ENCODE assay signal across 10 cellular contexts in the genomic region with DNA sequence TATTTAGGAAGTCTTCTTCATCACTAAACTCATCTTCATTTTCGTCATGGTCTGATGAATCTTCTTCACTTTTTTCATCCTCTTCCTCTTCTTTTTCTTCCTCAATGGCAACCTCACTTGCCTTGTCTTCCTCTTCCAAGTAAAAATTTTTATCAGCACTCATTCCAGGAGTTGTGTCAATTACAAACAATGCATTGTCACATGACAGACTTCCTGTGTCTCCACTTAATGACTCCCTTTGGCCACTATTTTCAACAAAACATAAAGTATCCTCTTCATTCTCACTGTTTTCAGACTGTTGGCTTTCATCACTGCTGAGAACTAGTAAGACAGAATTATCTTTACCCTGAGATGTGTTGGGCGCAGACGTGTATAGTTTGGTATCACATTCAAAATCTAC. TPM values are rescaled to one million over a fixed set of nuclear protein-coding genes. Genes with fewer than 3 reads are reported as not detected.
DNase-seq lines count a peak whose midpoint lies in the region; ATAC-seq and TF ChIP-seq lines count a peak whose summit lies in the region.
"Had no signal": no experiment of that assay in that cellular context is flagged by ENCODE, and none has a peak within 500 bp of the region (broad histone marks: within the 10 kb centered on the region; RNA-seq: fewer than 3 reads in every experiment).

No MANE protein-coding gene starts in this region.

- H4K91ac ChIP-seq in trophoblast cell (ENCODE audit: low read depth, low read length): no peak overlapping the region

- H3K27me3 ChIP-seq in trophoblast cell (ENCODE audit: insufficient read depth, low read length) (no peaks in the 10 kb centered on the region), ascending aorta (no peaks in the 10 kb centered on the region)

- no peak for TF ChIP-seq CTCF in NB4 (IDR thresholded peaks at IDR 0.05; ENCODE audit: low read depth, low read length)
- no peak for TF ChIP-seq CTCF in ascending aorta (IDR thresholded peaks at IDR 0.05)

- H3K36me3 Mint-ChIP-seq in T-helper 2 cell treated with Interferon-gamma antibody and Interleukin-4, amounts not matched to agents 5 μg/mL and 100 μg/mL, for 36 hours (ENCODE audit: low read depth): peaks cover 53% of the 10 kb centered on the region
- H3K36me3 Mint-ChIP-seq in central memory CD8-positive, alpha-beta T cell (ENCODE audit: insufficient read depth): peaks cover 61% of the 10 kb centered on the region

- no peak overlapping the region for H3K27ac ChIP-seq in trophoblast cell (ENCODE audit: low read depth, low read length)
- H3K27ac ChIP-seq in ascending aorta: no peak overlapping the region

- H2AFZ ChIP-seq in trophoblast cell (ENCODE audit: insufficient read depth, low read length, poor library complexity): no peak overlapping the region

- intact Hi-C loops in ascending aorta (cut with DNase I): no loop called here

- H3K4me3 Mint-ChIP-seq in T-helper 2 cell treated with Interferon-gamma antibody and Interleukin-4, amounts not matched to agents 5 μg/mL and 100 μg/mL, for 36 hours: peak overlapping the region; percentile 93
- H3K4me3 Mint-ChIP-seq in central memory CD8-positive, alpha-beta T cell: peak overlapping the region; percentile 96

- no peak overlapping the region for H3K18ac ChIP-seq in trophoblast cell (ENCODE audit: low read length)

- no peaks in the 10 kb centered on the region for H3K9me3 Mint-ChIP-seq in T-helper 2 cell treated with Interferon-gamma antibody and Interleukin-4, amounts not matched to agents 5 μg/mL and 100 μg/mL, for 36 hours
- H3K9me3 Mint-ChIP-seq in central memory CD8-positive, alpha-beta T cell: no peaks in the 10 kb centered on the region

- peaks cover 35% of the 10 kb centered on the region for H3K4me1 Mint-ChIP-seq in T-helper 2 cell treated with Interferon-gamma antibody and Interleukin-4, amounts not matched to agents 5 μg/mL and 100 μg/mL, for 36 hours (ENCODE audit: low read depth)
- H3K4me1 Mint-ChIP-seq in central memory CD8-positive, alpha-beta T cell: peaks cover 44% of the 10 kb centered on the region

- H3K36me3 ChIP-seq in trophoblast cell (ENCODE audit: control insufficient read depth in 1 of 2, insufficient read depth in 2 of 2, low read length in 2 of 2) (peaks cover 5 to 22% of the 10 kb centered on the region in 2 experiments), ascending aorta (peaks cover 42 to 61% of the 10 kb centered on the region in 2 donors)

- TF ChIP-seq POLR2A in NB4 (IDR thresholded peaks at IDR 0.05; ENCODE audit: extremely low read depth, insufficient read length): no peak

- H3K9me3 ChIP-seq in trophoblast cell (ENCODE audit: insufficient read depth, low read depth, low read length) (no peaks in the 10 kb centered on the region), ascending aorta (no peaks in the 10 kb centered on the region)

- H2BK120ac ChIP-seq in trophoblast cell (ENCODE audit: insufficient read depth, low read length, poor library complexity): no peak overlapping the region

- no peaks in the 10 kb centered on the region for H3K27me3 Mint-ChIP-seq in T-helper 2 cell treated with Interferon-gamma antibody and Interleukin-4, amounts not matched to agents 5 μg/mL and 100 μg/mL, for 36 hours (ENCODE audit: low read depth)
- H3K27me3 Mint-ChIP-seq in central memory CD8-positive, alpha-beta T cell: no peaks in the 10 kb centered on the region

- no CpG with 5 or more reads among the region's 3 CpGs for WGBS in trophoblast cell (ENCODE audit: extremely low coverage, insufficient coverage, insufficient read length)

- H4K8ac ChIP-seq in trophoblast cell (ENCODE audit: low read depth, low read length): no peak overlapping the region

- H2BK12ac ChIP-seq in trophoblast cell (ENCODE audit: low read length): no peak overlapping the region

- H3K14ac ChIP-seq in trophoblast cell (ENCODE audit: low read length): no peak overlapping the region

- H2AK5ac ChIP-seq in trophoblast cell (ENCODE audit: low read length): no peak overlapping the region

- H3K4me1 ChIP-seq in trophoblast cell (ENCODE audit: control insufficient read depth in 1 of 2, insufficient read depth in 2 of 2, low read length in 2 of 2): peaks cover 3% of the 10 kb centered on the region in 2 experiments
- peaks cover 0 to 17% of the 10 kb centered on the region in 2 donors for H3K4me1 ChIP-seq in ascending aorta

- peaks cover 8% of the 10 kb centered on the region for H3K79me2 ChIP-seq in trophoblast cell (ENCODE audit: control insufficient read depth, insufficient read depth, low read length, poor library complexity)

- H3K79me1 ChIP-seq in trophoblast cell (ENCODE audit: low read length): peaks cover 5% of the 10 kb centered on the region

- no peak overlapping the region for H2BK5ac ChIP-seq in trophoblast cell (ENCODE audit: low read depth, low read length, poor library complexity)

- H3K27ac Mint-ChIP-seq in T-helper 2 cell treated with Interferon-gamma antibody and Interleukin-4, amounts not matched to agents 5 μg/mL and 100 μg/mL, for 36 hours: peak overlapping the region; percentile 34
- peak overlapping the region; percentile 100 for H3K27ac Mint-ChIP-seq in central memory CD8-positive, alpha-beta T cell (ENCODE audit: low read depth)

- DNase-seq in T-helper 2 cell treated with Interferon-gamma antibody and Interleukin-4, amounts not matched to agents 5 μg/mL and 100 μg/mL, for 36 hours (ENCODE audit: low spot score): no peak
- DNase-seq in T-helper 2 cell (no peak), NB4 (ENCODE audit: low read depth) (no peak), trophoblast cell (no peak), NCI-H82 (lab: John Stamatoyannopoulos, UW) (no peak), ascending aorta (ENCODE audit: low spot score in 2 of 2) (no peak)
- no peak for DNase-seq in central memory CD8-positive, alpha-beta T cell (ENCODE audit: low spot score in 2 of 2)
- DNase-seq: 8988T, NCI-H2081 treated with DMSO at 0.1 percent for 48 hours had no signal

- ATAC-seq in central memory CD8-positive, alpha-beta T cell (replicated peaks; ENCODE audit: extremely low read depth, poor library complexity, severe bottlenecking): no peak
- no peak for ATAC-seq in HG03108 (IDR thresholded peaks at IDR 0.05; ENCODE audit: unreplicated experiment)

- peak overlapping the region; percentile 27 for H3K4ac ChIP-seq in trophoblast cell (ENCODE audit: low read depth, low read length)

- H3K23ac ChIP-seq in trophoblast cell (ENCODE audit: low read length): no peak overlapping the region

- no peak overlapping the region for H4K12ac ChIP-seq in trophoblast cell (ENCODE audit: low read depth, low read length)

- H3K9ac ChIP-seq in trophoblast cell (ENCODE audit: low read length): no peak overlapping the region

- H3K4me2 ChIP-seq in trophoblast cell (ENCODE audit: low read length): no peak overlapping the region

- H3K4me3 ChIP-seq in NB4 (ENCODE audit: low read depth, low read length): peak overlapping the region; percentile 35
- no peak overlapping the region for H3K4me3 ChIP-seq in trophoblast cell (ENCODE audit: low read depth, low read length)
- H3K4me3 ChIP-seq in ascending aorta: no peak overlapping the region

RNA-seq across cellular contexts. Expression of a gene that starts 2.7 kb away (rescaled TPM):
- 93.8 and 103 TPM in 2 replicates for polyA plus RNA-seq in trophoblast cell (2013)
- total RNA-seq in ascending aorta: 27.1 TPM

RNA-seq across cellular contexts. Expression of a gene that starts 32.9 kb away (rescaled TPM):
- 16.0 and 17.6 TPM in 2 replicates for polyA plus RNA-seq in trophoblast cell (2013)
- total RNA-seq in ascending aorta: 3.3 TPM
